ENCODE assay signal across 8 cellular contexts in genomic region chr18:9137168-9138066, GRCh38.
DNase-seq lines count a peak whose midpoint lies in the region; ATAC-seq and TF ChIP-seq lines count a peak whose summit lies in the region.

No MANE protein-coding gene starts in this region.

- H3K27me3 ChIP-seq in NT2/D1 (ENCODE audit: insufficient read depth, insufficient read length) (no peaks in the 10 kb centered on the region), muscle layer of duodenum (ENCODE audit: low read depth, low read length) (no peaks in the 10 kb centered on the region)

- H3K36me3 Mint-ChIP-seq in stimulated activated effector memory CD8-positive, alpha-beta T cell treated with anti-CD3 and anti-CD28 coated beads, Interleukin-12 subunit alpha, Interleukin-12 subunit beta, amount 100 ng/mL, for 72 hours, result peaks cover 98% of the 10 kb centered on the region

- H3K27ac ChIP-seq in muscle layer of duodenum (ENCODE audit: low read length), result peak overlapping the region; percentile 99

- no peaks in the 10 kb centered on the region for H3K4me1 ChIP-seq in NT2/D1 (ENCODE audit: insufficient read depth, insufficient read length)
- peaks cover 29 to 41% of the 10 kb centered on the region in 2 donors for H3K4me1 ChIP-seq in muscle layer of duodenum (ENCODE audit: control insufficient read depth in 1 of 2, insufficient read depth in 2 of 2, low read length in 2 of 2)

- TF ChIP-seq POLR2A in erythroblast (IDR thresholded peaks at IDR 0.05; ENCODE audit: low read length), result no peak

- ATAC-seq in GM19463 (IDR thresholded peaks at IDR 0.05; ENCODE audit: unreplicated experiment), result peak; percentile 33
- ATAC-seq in stimulated activated effector memory CD8-positive, alpha-beta T cell treated with anti-CD3 and anti-CD28 coated beads, Interleukin-12 subunit alpha, Interleukin-12 subunit beta, amount 100 ng/mL, for 72 hours, result peak; percentile 65

- DNase-seq in COLO668 (lab: John Stamatoyannopoulos, UW; ENCODE audit: unreplicated experiment) (peak; percentile 91), HK-2 (ENCODE audit: unreplicated experiment) (peak; percentile 47), NT2/D1 (ENCODE audit: low read depth, low spot score) (peak; percentile 16), erythroblast (lab: John Stamatoyannopoulos, UW) (peak; percentile 88 to 92)
- DNase-seq in activated T-cell treated with anti-CD3 and anti-CD28 coated beads, Interleukin-2, amount 50 U/mL, for 1 hour, result peak; percentile 76
- peak; percentile 51 to 85 for DNase-seq in stimulated activated effector memory CD8-positive, alpha-beta T cell treated with anti-CD3 and anti-CD28 coated beads, Interleukin-12 subunit alpha, Interleukin-12 subunit beta, amount 100 ng/mL, for 72 hours (ENCODE audit: low spot score in 2 of 2)

- peak overlapping the region; percentile 76 for H3K9ac ChIP-seq in NT2/D1 (ENCODE audit: insufficient read length, low read depth)

- no peaks in the 10 kb centered on the region for H3K9me3 Mint-ChIP-seq in stimulated activated effector memory CD8-positive, alpha-beta T cell treated with anti-CD3 and anti-CD28 coated beads, Interleukin-12 subunit alpha, Interleukin-12 subunit beta, amount 100 ng/mL, for 72 hours

- peaks cover 48% of the 10 kb centered on the region for H3K4me1 Mint-ChIP-seq in stimulated activated effector memory CD8-positive, alpha-beta T cell treated with anti-CD3 and anti-CD28 coated beads, Interleukin-12 subunit alpha, Interleukin-12 subunit beta, amount 100 ng/mL, for 72 hours

- H3K4me3 ChIP-seq in NT2/D1 (ENCODE audit: insufficient read length, low read depth) (peak overlapping the region; percentile 80), muscle layer of duodenum (ENCODE audit: low read depth in 1 of 2, low read length in 2 of 2) (peak overlapping the region; percentile 93 to 100)

- H3K36me3 ChIP-seq in NT2/D1 (ENCODE audit: insufficient read depth, insufficient read length, low read length) (peaks cover 22% of the 10 kb centered on the region), muscle layer of duodenum (ENCODE audit: control insufficient read depth in 1 of 2, insufficient read depth in 2 of 2, low read length in 2 of 2) (peaks cover 0 to 15% of the 10 kb centered on the region in 2 donors)

- no peaks in the 10 kb centered on the region for H3K9me3 ChIP-seq in NT2/D1 (ENCODE audit: insufficient read depth, low read length)
- no peaks in the 10 kb centered on the region for H3K9me3 ChIP-seq in muscle layer of duodenum (ENCODE audit: control insufficient read depth in 1 of 2, low read length in 2 of 2)

- peak overlapping the region; percentile 87 for H3K4me3 Mint-ChIP-seq in stimulated activated effector memory CD8-positive, alpha-beta T cell treated with anti-CD3 and anti-CD28 coated beads, Interleukin-12 subunit alpha, Interleukin-12 subunit beta, amount 100 ng/mL, for 72 hours

- peak overlapping the region; percentile 98 for H3K27ac Mint-ChIP-seq in stimulated activated effector memory CD8-positive, alpha-beta T cell treated with anti-CD3 and anti-CD28 coated beads, Interleukin-12 subunit alpha, Interleukin-12 subunit beta, amount 100 ng/mL, for 72 hours

Comparison
In these comparisons a context has a peak if more than half of its experiments do, and no peak if none do; other contexts are left out.
1. Peak in every context shown above with its lines: DNase-seq, ATAC-seq, H3K4me3 ChIP-seq and H3K27ac ChIP-seq.
2. DNase-seq: peak in every context shown above with its lines; median percentile 91 in COLO668; 90 in erythroblast; 76 in activated T-cell treated with anti-CD3 and anti-CD28 coated beads, Interleukin-2, amount 50 U/mL, for 1 hour; 68 in stimulated activated effector memory CD8-positive, alpha-beta T cell treated with anti-CD3 and anti-CD28 coated beads, Interleukin-12 subunit alpha, Interleukin-12 subunit beta, amount 100 ng/mL, for 72 hours; 47 in HK-2; 16 in NT2/D1.